Comparison of ENCODE assay signal across 22 cellular contexts in genomic region chr1:224082146-224082545, GRCh38. TPM values are rescaled to one million over a fixed set of nuclear protein-coding genes. Genes with fewer than 3 reads are reported as not detected.
DNase-seq lines count a peak whose midpoint lies in the region; ATAC-seq, FAIRE-seq and TF ChIP-seq lines count a peak whose summit lies in the region.
"Had no signal": no experiment of that assay in that cellular context is flagged by ENCODE, and none has a peak within 500 bp of the region (broad histone marks: within the 10 kb centered on the region; RNA-seq: fewer than 3 reads in every experiment).

No MANE protein-coding gene starts in this region.

- H3K9me3 ChIP-seq in astrocyte (ENCODE audit: insufficient read depth, low read depth, low read length) (no peaks in the 10 kb centered on the region), neuronal stem cell (replicated peaks in 1 of 2; ENCODE audit: control insufficient read depth in 2 of 2, insufficient read depth in 1 of 2, low read depth in 1 of 2, low read length in 2 of 2) (no peaks in the 10 kb centered on the region), Peyer's patch (no peaks in the 10 kb centered on the region)
- H3K9me3 ChIP-seq in naive thymus-derived CD4-positive, alpha-beta T cell (ENCODE audit: control insufficient read depth in 2 of 3, low read length in 3 of 3): no peaks in the 10 kb centered on the region
- H3K9me3 ChIP-seq: colonic mucosa, esophagus squamous epithelium, testis had no signal

- H3K4me3 Mint-ChIP-seq in HFFc6: peak overlapping the region; percentile 31
- no peak overlapping the region for H3K4me3 Mint-ChIP-seq in astrocyte (ENCODE audit: unreplicated experiment)
- no peak overlapping the region for H3K4me3 Mint-ChIP-seq in naive thymus-derived CD4-positive, alpha-beta T cell
- H3K4me3 Mint-ChIP-seq: activated CD4-positive, alpha-beta T cell treated with anti-CD3 and anti-CD28 coated beads, Interleukin-2, amount 10 ng/mL, durations not matched to agents 24 days and 14 days; activated CD8-positive, alpha-beta memory T cell treated with anti-CD3 and anti-CD28 coated beads, Interleukin-2, amount 10 ng/mL, durations not matched to agents 7 days and 5 days; activated naive CD8-positive, alpha-beta T cell treated with anti-CD3 and anti-CD28 coated beads, Interleukin-2, amount 10 ng/mL, durations not matched to agents 7 days and 5 days; CD4-positive, alpha-beta T cell; naive thymus-derived CD8-positive, alpha-beta T cell; stimulated activated naive B cell treated with anti-CD40 and anti-IgM and Interleukin-4, amounts not matched to agents 10 μg/mL and 1 μg/mL and 100 μg/mL, for 72 hours had no signal

- H3K9ac ChIP-seq in astrocyte (ENCODE audit: low read length) (peak overlapping the region; percentile 23), neuronal stem cell (ENCODE audit: low read depth, low read length, poor library complexity) (no peak overlapping the region)

- no peak overlapping the region for H3K4ac ChIP-seq in neuronal stem cell (ENCODE audit: low read length)

- H3K36me3 ChIP-seq in astrocyte (ENCODE audit: insufficient read depth, low read length): no peaks in the 10 kb centered on the region
- H3K36me3 ChIP-seq in neuronal stem cell (replicated peaks in 1 of 2; ENCODE audit: control insufficient read depth in 2 of 2, insufficient read depth in 2 of 2, low read length in 2 of 2): no peaks in the 10 kb centered on the region
- H3K36me3 ChIP-seq in Peyer's patch: no peaks in the 10 kb centered on the region
- H3K36me3 ChIP-seq in naive thymus-derived CD4-positive, alpha-beta T cell (ENCODE audit: control insufficient read depth in 2 of 3, insufficient read depth in 3 of 3, low read length in 3 of 3): no peaks in the 10 kb centered on the region
- H3K36me3 ChIP-seq: colonic mucosa, esophagus squamous epithelium had no signal

- intact Hi-C loops in naive thymus-derived CD4-positive, alpha-beta T cell (cut with micrococcal nuclease): no loop called here

- no peaks in the 10 kb centered on the region for H3K36me3 Mint-ChIP-seq in HFFc6 (ENCODE audit: low read depth)
- H3K36me3 Mint-ChIP-seq in astrocyte (ENCODE audit: low read depth, unreplicated experiment): no peaks in the 10 kb centered on the region
- H3K36me3 Mint-ChIP-seq in naive thymus-derived CD4-positive, alpha-beta T cell: no peaks in the 10 kb centered on the region
- H3K36me3 Mint-ChIP-seq: activated CD8-positive, alpha-beta memory T cell treated with anti-CD3 and anti-CD28 coated beads, Interleukin-2, amount 10 ng/mL, durations not matched to agents 7 days and 5 days; activated naive CD8-positive, alpha-beta T cell treated with anti-CD3 and anti-CD28 coated beads, Interleukin-2, amount 10 ng/mL, durations not matched to agents 7 days and 5 days; naive thymus-derived CD8-positive, alpha-beta T cell; stimulated activated naive B cell treated with anti-CD40 and anti-IgM and Interleukin-4, amounts not matched to agents 10 μg/mL and 1 μg/mL and 100 μg/mL, for 72 hours had no signal

- H2AFZ ChIP-seq in astrocyte (ENCODE audit: low read depth, low read length) (peak overlapping the region; percentile 27), neuronal stem cell (ENCODE audit: low read length) (peak overlapping the region; percentile 13)

- WGBS in neuronal stem cell (ENCODE audit: extremely low coverage in 2 of 2, insufficient read length in 2 of 2, insufficient replicate concordance in 1 of 2), 2 donors: no CpG with 5 or more reads among the region's 4 CpGs

- TF ChIP-seq POLR2A in Peyer's patch (IDR thresholded peaks at IDR 0.05): no peak

- ATAC-seq in naive thymus-derived CD4-positive, alpha-beta T cell: no peak
- ATAC-seq: activated CD8-positive, alpha-beta memory T cell treated with anti-CD3 and anti-CD28 coated beads, Interleukin-2, amount 10 ng/mL, durations not matched to agents 7 days and 5 days; naive thymus-derived CD8-positive, alpha-beta T cell; stimulated activated naive B cell treated with anti-CD40 and anti-IgM and Interleukin-4, amounts not matched to agents 10 μg/mL and 1 μg/mL and 100 μg/mL, for 72 hours had no signal

- no peaks in the 10 kb centered on the region for H3K79me2 ChIP-seq in astrocyte (ENCODE audit: insufficient read depth, low read length)

- peaks cover 52% of the 10 kb centered on the region for H3K4me1 Mint-ChIP-seq in HFFc6 (ENCODE audit: low read depth)
- peaks cover 14% of the 10 kb centered on the region for H3K4me1 Mint-ChIP-seq in astrocyte (ENCODE audit: low read depth, unreplicated experiment)
- H3K4me1 Mint-ChIP-seq in naive thymus-derived CD4-positive, alpha-beta T cell: no peaks in the 10 kb centered on the region
- H3K4me1 Mint-ChIP-seq: activated CD4-positive, alpha-beta T cell treated with anti-CD3 and anti-CD28 coated beads, Interleukin-2, amount 10 ng/mL, durations not matched to agents 24 days and 14 days; activated CD8-positive, alpha-beta memory T cell treated with anti-CD3 and anti-CD28 coated beads, Interleukin-2, amount 10 ng/mL, durations not matched to agents 7 days and 5 days; activated naive CD8-positive, alpha-beta T cell treated with anti-CD3 and anti-CD28 coated beads, Interleukin-2, amount 10 ng/mL, durations not matched to agents 7 days and 5 days; naive thymus-derived CD8-positive, alpha-beta T cell; stimulated activated naive B cell treated with anti-CD40 and anti-IgM and Interleukin-4, amounts not matched to agents 10 μg/mL and 1 μg/mL and 100 μg/mL, for 72 hours had no signal

- H3K4me2 ChIP-seq in astrocyte (ENCODE audit: low read length) (peak overlapping the region; percentile 58), neuronal stem cell (ENCODE audit: insufficient read depth, low read length, poor library complexity, severe bottlenecking) (no peak overlapping the region)

- no peak overlapping the region for H3K14ac ChIP-seq in neuronal stem cell (ENCODE audit: low read length)

- H3K18ac ChIP-seq in neuronal stem cell (ENCODE audit: low read length): no peak overlapping the region

- no peaks in the 10 kb centered on the region for H3K79me1 ChIP-seq in neuronal stem cell (ENCODE audit: low read depth, low read length)

- FAIRE-seq in astrocyte (lab: Jason Lieb, UNC) (peak; percentile 68), HTR-8/SVneo (lab: Jason Lieb, UNC) (no peak)

- POLR2A ChIA-PET in naive thymus-derived CD4-positive, alpha-beta T cell (lab: Charles Lee): interaction anchor here (0.6 kb wide), 1 partner anchor 217 kb away, joined by 3 read pairs; no protein-coding TSS in a partner anchor

- no peaks in the 10 kb centered on the region for H3K9me3 Mint-ChIP-seq in HFFc6
- peaks cover 1% of the 10 kb centered on the region for H3K9me3 Mint-ChIP-seq in astrocyte (ENCODE audit: unreplicated experiment)
- no peaks in the 10 kb centered on the region for H3K9me3 Mint-ChIP-seq in naive thymus-derived CD4-positive, alpha-beta T cell
- H3K9me3 Mint-ChIP-seq: activated CD4-positive, alpha-beta T cell treated with anti-CD3 and anti-CD28 coated beads, Interleukin-2, amount 10 ng/mL, durations not matched to agents 24 days and 14 days; activated naive CD8-positive, alpha-beta T cell treated with anti-CD3 and anti-CD28 coated beads, Interleukin-2, amount 10 ng/mL, durations not matched to agents 7 days and 5 days; activated T-helper 2 cell treated with anti-CD3 and anti-CD28 coated beads, Interferon-gamma antibody, Interleukin-2, Interleukin-4, amounts not matched to agents 10 μg/mL and 5 μg/mL and 100 μg/mL, durations not matched to agents 14 hours and 24 hours and 36 hours; CD4-positive, alpha-beta T cell; naive thymus-derived CD8-positive, alpha-beta T cell; stimulated activated naive B cell treated with anti-CD40 and anti-IgM and Interleukin-4, amounts not matched to agents 10 μg/mL and 1 μg/mL and 100 μg/mL, for 72 hours had no signal

- H3K23ac ChIP-seq in neuronal stem cell (ENCODE audit: low read depth, low read length, poor library complexity): no peak overlapping the region

- H4K8ac ChIP-seq in neuronal stem cell (ENCODE audit: low read depth, low read length): no peak overlapping the region

- H2BK5ac ChIP-seq in neuronal stem cell (ENCODE audit: low read length): no peak overlapping the region

- peaks cover 17% of the 10 kb centered on the region for H3K4me1 ChIP-seq in astrocyte (ENCODE audit: insufficient read depth, low read length)
- peaks cover 4 to 8% of the 10 kb centered on the region in 2 donors for H3K4me1 ChIP-seq in neuronal stem cell (ENCODE audit: control insufficient read depth in 2 of 2, insufficient read depth in 1 of 2, low read depth in 1 of 2, low read length in 2 of 2)
- no peaks in the 10 kb centered on the region for H3K4me1 ChIP-seq in Peyer's patch
- no peaks in the 10 kb centered on the region for H3K4me1 ChIP-seq in naive thymus-derived CD4-positive, alpha-beta T cell (ENCODE audit: control insufficient read depth in 2 of 2, insufficient read depth in 2 of 2, low read length in 2 of 2)
- H3K4me1 ChIP-seq: colonic mucosa, esophagus squamous epithelium, testis had no signal

- H3K27me3 Mint-ChIP-seq in HFFc6 (ENCODE audit: insufficient read depth) (no peaks in the 10 kb centered on the region; the same call in 1 of the 2 replicates), astrocyte (ENCODE audit: low read depth, unreplicated experiment) (peaks cover 1% of the 10 kb centered on the region)
- peaks cover 2 to 31% (median 12%) of the 10 kb centered on the region in 5 donors for H3K27me3 Mint-ChIP-seq in naive thymus-derived CD4-positive, alpha-beta T cell

- H2BK12ac ChIP-seq in neuronal stem cell (ENCODE audit: low read length): no peak overlapping the region

- H3K27ac ChIP-seq in astrocyte (ENCODE audit: low read depth, low read length) (peak overlapping the region; percentile 75), neuronal stem cell (replicated peaks; ENCODE audit: low read length) (no peak overlapping the region), Peyer's patch (no peak overlapping the region)
- no peak overlapping the region for H3K27ac ChIP-seq in naive thymus-derived CD4-positive, alpha-beta T cell (ENCODE audit: low read depth, low read length)
- H3K27ac ChIP-seq: colonic mucosa, esophagus squamous epithelium, testis had no signal

- peak; percentile 54 for DNase-seq in COLO829 (ENCODE audit: low spot score)
- DNase-seq in HFFc6: peak; percentile 86
- peak; percentile 75 for DNase-seq in astrocyte (ENCODE audit: low read depth)
- DNase-seq in neuronal stem cell (ENCODE audit: low spot score): no peak
- no peak for DNase-seq in HTR-8/SVneo (ENCODE audit: insufficient read length, low spot score)
- no peak for DNase-seq in Peyer's patch
- no peak for DNase-seq in naive thymus-derived CD4-positive, alpha-beta T cell
- DNase-seq in NCI-H146 (lab: John Stamatoyannopoulos, UW): no peak
- DNase-seq: activated CD4-positive, alpha-beta T cell treated with anti-CD3 and anti-CD28 coated beads, Interleukin-2, amount 10 ng/mL, durations not matched to agents 24 days and 14 days; activated CD8-positive, alpha-beta memory T cell treated with anti-CD3 and anti-CD28 coated beads, Interleukin-2, amount 10 ng/mL, durations not matched to agents 7 days and 5 days; activated naive CD8-positive, alpha-beta T cell treated with anti-CD3 and anti-CD28 coated beads, Interleukin-2, amount 10 ng/mL, durations not matched to agents 7 days and 5 days; CD4-positive, alpha-beta T cell; colonic mucosa; esophagus squamous epithelium; naive thymus-derived CD8-positive, alpha-beta T cell; NCI-H1105 treated with DMSO at 0.1 percent for 48 hours; NCI-H2107; NCI-H510A treated with DMSO at 0.1 percent for 48 hours; stimulated activated CD4-positive, alpha-beta T cell treated with anti-CD3 and anti-CD28 coated beads, Interleukin-2, amount 100 ng/mL, for 24 hours; stimulated activated naive B cell treated with anti-CD40 and anti-IgM and Interleukin-4, amounts not matched to agents 10 μg/mL and 1 μg/mL and 100 μg/mL, for 72 hours; testis had no signal

- H2BK120ac ChIP-seq in neuronal stem cell (ENCODE audit: low read depth, low read length): no peak overlapping the region

- CTCF ChIA-PET in naive thymus-derived CD4-positive, alpha-beta T cell (lab: Charles Lee): no interaction called here

- H4K91ac ChIP-seq in neuronal stem cell (ENCODE audit: low read depth, low read length, poor library complexity): no peak overlapping the region

- H3K4me3 ChIP-seq in astrocyte (ENCODE audit: insufficient read depth, low read depth, low read length) (no peak overlapping the region), neuronal stem cell (ENCODE audit: low read length in 2 of 2) (no peak overlapping the region), Peyer's patch (no peak overlapping the region)
- no peak overlapping the region for H3K4me3 ChIP-seq in naive thymus-derived CD4-positive, alpha-beta T cell (ENCODE audit: low read length)
- H3K4me3 ChIP-seq: colonic mucosa, esophagus squamous epithelium, testis had no signal

- H2AK5ac ChIP-seq in neuronal stem cell (ENCODE audit: low read depth, low read length): no peak overlapping the region

- peak overlapping the region; percentile 83 for H3K27ac Mint-ChIP-seq in HFFc6
- H3K27ac Mint-ChIP-seq in astrocyte (ENCODE audit: unreplicated experiment): no peak overlapping the region
- no peak overlapping the region for H3K27ac Mint-ChIP-seq in naive thymus-derived CD4-positive, alpha-beta T cell
- H3K27ac Mint-ChIP-seq: activated CD4-positive, alpha-beta T cell treated with anti-CD3 and anti-CD28 coated beads, Interleukin-2, amount 10 ng/mL, durations not matched to agents 24 days and 14 days; activated CD8-positive, alpha-beta memory T cell treated with anti-CD3 and anti-CD28 coated beads, Interleukin-2, amount 10 ng/mL, durations not matched to agents 7 days and 5 days; activated naive CD8-positive, alpha-beta T cell treated with anti-CD3 and anti-CD28 coated beads, Interleukin-2, amount 10 ng/mL, durations not matched to agents 7 days and 5 days; activated T-helper 2 cell treated with anti-CD3 and anti-CD28 coated beads, Interferon-gamma antibody, Interleukin-2, Interleukin-4, amounts not matched to agents 10 μg/mL and 5 μg/mL and 100 μg/mL, durations not matched to agents 14 hours and 24 hours and 36 hours; CD4-positive, alpha-beta T cell had no signal

- no peak for TF ChIP-seq CTCF in HFFc6 (IDR thresholded peaks at IDR 0.05)
- TF ChIP-seq CTCF in astrocyte (IDR thresholded peaks at IDR 0.05; ENCODE audit: insufficient read depth, low read depth, low read length): no peak
- no peak for TF ChIP-seq CTCF in Peyer's patch (IDR thresholded peaks at IDR 0.05)

- no peaks in the 10 kb centered on the region for H4K20me1 ChIP-seq in astrocyte (ENCODE audit: insufficient read depth, low read length)

- no peaks in the 10 kb centered on the region for H3K27me3 ChIP-seq in astrocyte (ENCODE audit: insufficient read depth, low read length)
- no peaks in the 10 kb centered on the region for H3K27me3 ChIP-seq in neuronal stem cell (ENCODE audit: control insufficient read depth in 3 of 3, insufficient read depth in 3 of 3, low read depth in 1 of 3, low read length in 3 of 3)
- no peaks in the 10 kb centered on the region for H3K27me3 ChIP-seq in Peyer's patch
- H3K27me3 ChIP-seq in naive thymus-derived CD4-positive, alpha-beta T cell (ENCODE audit: control insufficient read depth in 2 of 2, insufficient read depth in 2 of 2, low read length in 2 of 2): no peaks in the 10 kb centered on the region
- H3K27me3 ChIP-seq: colonic mucosa, testis had no signal

- no peak overlapping the region for H2BK15ac ChIP-seq in neuronal stem cell (ENCODE audit: low read length)

RNA-seq across cellular contexts. Expression of gene FBXO28, which starts 31.8 kb away (rescaled TPM):
- total RNA-seq in HFFc6 (2021; fragmentation: NEBNext Ultra II Directional; extraction: Animal tissue kit (Norgen Biotek cat#: 25700)): 10 to 100 TPM; 34.3 to 41.8 (median 39.2) TPM
- 28.9 and 32.6 TPM in 2 replicates for total RNA-seq in astrocyte
- polyA plus RNA-seq in neuronal stem cell (2013, experiment 1 of 2): 11.7 TPM
- 12.2 TPM for polyA plus RNA-seq in neuronal stem cell (2013, experiment 2 of 2)
- total RNA-seq in Peyer's patch: 10 to 100 TPM; 20.5 to 34.0 (median 28.5) TPM
- 10 to 100 TPM; 25.2 to 37.8 (median 26.5) TPM for total RNA-seq in naive thymus-derived CD4-positive, alpha-beta T cell
- 10 to 100 TPM; 15.1 to 15.8 TPM for polyA plus RNA-seq in naive thymus-derived CD4-positive, alpha-beta T cell

Comparison
In these comparisons a context has a peak if more than half of its experiments do, and no peak if none do; other contexts are left out.
1. DNase-seq: peak in COLO829 (single experiment), HFFc6 (single experiment) and astrocyte (single experiment); none in neuronal stem cell (single experiment), HTR-8/SVneo (single experiment), Peyer's patch (0 of 3), naive thymus-derived CD4-positive, alpha-beta T cell (0 of 9) and NCI-H146 (single experiment).